In genomic region chr19:12440412-12440762, GRCh38 we compare ENCODE assay signal across 8 cellular contexts. TPM values are rescaled to one million over a fixed set of nuclear protein-coding genes. Genes with fewer than 3 reads are reported as not detected.
DNase-seq lines count a peak whose midpoint lies in the region; ATAC-seq and TF ChIP-seq lines count a peak whose summit lies in the region.
"Not testable (repeated sequence)": the region's sequence is repeated elsewhere in the genome, so short reads cannot be mapped to it uniquely, and the experiment has no call there.

No MANE protein-coding gene starts in this region.

- not testable (repeated sequence) for H3K4me1 ChIP-seq in muscle layer of duodenum (ENCODE audit: control insufficient read depth in 1 of 2, insufficient read depth in 2 of 2, low read length in 2 of 2)

- DNase-seq in CMK (ENCODE audit: low read depth) (peak; percentile 11), HL-60 (ENCODE audit: low read depth in 1 of 2, low spot score in 1 of 2) (peak in 1 of 2 experiments; percentile 25), SIG-M5 treated with dmso at 0.1 percent for 504 hours (lab: John Stamatoyannopoulos, UW; ENCODE audit: unreplicated experiment) (peak; percentile 8), foreskin fibroblast (peak in 1 of 2 donors; percentile 50)
- DNase-seq in activated naive CD8-positive, alpha-beta T cell treated with anti-CD3 and anti-CD28 coated beads for 36 hours = peak; percentile 32
- DNase-seq in stimulated activated CD8-positive, alpha-beta memory T cell treated with anti-CD3 and anti-CD28 coated beads, Interleukin-4, amount 100 ng/mL, for 24 hours (ENCODE audit: low read depth) = peak; percentile 9

- H3K4me3 Mint-ChIP-seq in activated naive CD8-positive, alpha-beta T cell treated with anti-CD3 and anti-CD28 coated beads for 36 hours = peak overlapping the region; percentile 96

- H3K27me3 Mint-ChIP-seq in activated naive CD8-positive, alpha-beta T cell treated with anti-CD3 and anti-CD28 coated beads for 36 hours = not testable (repeated sequence)

- not testable (repeated sequence) for TF ChIP-seq CTCF in HL-60 (IDR thresholded peaks at IDR 0.05; ENCODE audit: insufficient read depth, low read length); foreskin fibroblast (IDR thresholded peaks at IDR 0.05; ENCODE audit: low read depth, low read length)

- not testable (repeated sequence) for H3K9me3 ChIP-seq in muscle layer of duodenum (ENCODE audit: control insufficient read depth in 1 of 2, low read length in 2 of 2)

- peak overlapping the region; percentile 79 for H3K27ac Mint-ChIP-seq in activated naive CD8-positive, alpha-beta T cell treated with anti-CD3 and anti-CD28 coated beads for 36 hours

- H3K9me3 Mint-ChIP-seq in activated naive CD8-positive, alpha-beta T cell treated with anti-CD3 and anti-CD28 coated beads for 36 hours = peaks cover 24% of the 10 kb centered on the region

- H3K36me3 Mint-ChIP-seq in activated naive CD8-positive, alpha-beta T cell treated with anti-CD3 and anti-CD28 coated beads for 36 hours = peaks cover 24% of the 10 kb centered on the region

- peak; percentile 39 for ATAC-seq in GM21529 (IDR thresholded peaks at IDR 0.05; ENCODE audit: unreplicated experiment)

- H3K4me3 ChIP-seq in HL-60 (replicated peaks; ENCODE audit: insufficient read depth, low read length) (peak overlapping the region; percentile 78), foreskin fibroblast (ENCODE audit: low read depth in 1 of 2, low read length in 2 of 2) (peak overlapping the region; percentile 57 to 89), muscle layer of duodenum (ENCODE audit: low read depth in 1 of 2, low read length in 2 of 2) (peak overlapping the region; percentile 52 to 87)

- H3K4me1 Mint-ChIP-seq in activated naive CD8-positive, alpha-beta T cell treated with anti-CD3 and anti-CD28 coated beads for 36 hours = not testable (repeated sequence)

- not testable (repeated sequence) for H3K27me3 ChIP-seq in HL-60 (ENCODE audit: insufficient read depth, poor library complexity, severe bottlenecking); muscle layer of duodenum (ENCODE audit: low read depth, low read length)

- H3K36me3 ChIP-seq in muscle layer of duodenum (ENCODE audit: control insufficient read depth in 1 of 2, insufficient read depth in 2 of 2, low read length in 2 of 2) = not testable (repeated sequence)

- H3K27ac ChIP-seq in HL-60 (replicated peaks) = peak overlapping the region; percentile 78
- H3K27ac ChIP-seq in muscle layer of duodenum (ENCODE audit: low read length) = not testable (repeated sequence)

RNA-seq across cellular contexts. Expression of gene ZNF443, which starts 0.4 kb away (rescaled TPM):
- total RNA-seq in activated naive CD8-positive, alpha-beta T cell treated with anti-CD3 and anti-CD28 coated beads for 36 hours = 1 to 10 TPM; 2.7 to 3.6 TPM

RNA-seq across cellular contexts. Expression of gene ZNF799, which starts 39.3 kb away (rescaled TPM):
- total RNA-seq in activated naive CD8-positive, alpha-beta T cell treated with anti-CD3 and anti-CD28 coated beads for 36 hours = 1 to 10 TPM; 2.6 to 3.0 TPM

RNA-seq across cellular contexts. Expression of gene ZNF709, which starts 44.2 kb away (rescaled TPM):
- 1 to 10 TPM; 1.7 to 1.8 TPM for total RNA-seq in activated naive CD8-positive, alpha-beta T cell treated with anti-CD3 and anti-CD28 coated beads for 36 hours
